1 cellular context compared by ENCODE assay signal in the genomic region with DNA sequence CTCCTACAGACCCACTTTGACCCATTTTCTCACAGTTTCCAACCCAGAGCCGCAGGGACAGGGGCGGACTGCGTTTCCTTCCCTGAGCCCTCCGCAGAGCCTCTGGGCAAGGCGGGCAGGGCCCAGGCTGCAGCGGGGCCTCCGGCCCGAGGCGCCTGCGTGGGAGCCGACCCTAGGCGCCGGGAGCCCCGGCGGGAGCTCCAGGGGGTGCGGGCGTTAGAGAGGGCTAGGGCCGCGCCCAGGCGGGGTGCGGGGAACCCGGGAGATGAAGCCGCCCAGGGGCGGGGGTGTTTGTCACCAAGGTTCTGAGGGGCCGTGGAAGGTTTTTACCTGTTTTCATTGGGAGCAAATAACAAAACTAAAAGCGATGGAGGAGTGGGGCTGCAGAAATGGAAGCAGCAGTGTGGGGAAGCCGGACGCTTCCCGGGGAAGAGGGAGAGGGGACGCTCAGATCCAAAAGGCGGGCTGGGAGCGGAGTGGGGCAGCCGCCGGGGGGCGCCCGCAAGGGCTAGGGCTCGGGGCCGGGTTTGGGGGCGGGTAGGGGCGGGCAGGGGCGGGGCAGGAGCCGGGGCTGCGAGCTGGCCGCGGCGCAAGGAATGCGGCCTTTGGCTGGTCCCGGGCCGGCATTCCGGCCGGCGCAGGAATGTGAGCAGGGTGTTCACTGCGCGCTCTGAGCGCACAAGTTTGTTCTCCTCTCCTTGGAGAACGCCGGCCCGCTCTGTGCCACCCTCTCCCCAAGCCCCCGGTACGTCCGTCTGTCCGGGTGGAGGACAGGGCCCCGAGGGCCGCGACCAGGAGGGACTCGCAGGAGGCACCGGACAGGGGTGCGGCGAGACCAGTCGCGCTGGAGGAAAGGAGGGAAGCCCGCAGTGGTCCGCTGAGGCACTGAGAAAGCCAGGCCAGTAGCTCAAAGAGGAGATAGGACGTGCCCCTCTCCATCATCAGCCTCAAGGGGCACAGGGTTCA.
TF ChIP-seq lines count a peak whose summit lies in the region.

No MANE protein-coding gene starts in this region.

TF ChIP-seq in HepG2, 621 proteins besides CTCF, POLR2A, EP300 and RAD21 (continued from another document and continues in another):
- TF ChIP-seq SNAPC4 (CRISPR knock-in tag; IDR thresholded peaks at IDR 0.05) (no peak), HDAC2 (CRISPR knock-in tag; IDR thresholded peaks at IDR 0.05) (peak; percentile 14; the same call in 1 of the 2 replicates), RORA (CRISPR knock-in tag; IDR thresholded peaks at IDR 0.05) (no peak), ZMYM3 (CRISPR knock-in tag; IDR thresholded peaks at IDR 0.05) (no peak), GATA4 (IDR thresholded peaks at IDR 0.05; ENCODE audit: borderline replicate concordance, low read depth) (no peak), ETS1 (CRISPR knock-in tag; IDR thresholded peaks at IDR 0.05) (no peak), ZNF768 (CRISPR knock-in tag; IDR thresholded peaks at IDR 0.05) (peak; percentile 28; the same call in 1 of the 2 replicates), BRD4 (CRISPR knock-in tag; IDR thresholded peaks at IDR 0.05) (no peak), ZNF660 (CRISPR knock-in tag; IDR thresholded peaks at IDR 0.05; ENCODE audit: borderline replicate concordance, low read depth) (no peak), MZF1 (CRISPR knock-in tag; IDR thresholded peaks at IDR 0.05; ENCODE audit: borderline replicate concordance) (no peak), NR2F2 (IDR thresholded peaks at IDR 0.05; ENCODE audit: borderline replicate concordance, low read depth) (0 out of 2 replicates have a peak, but pooled peaks have one; percentile 12), CREB3 (CRISPR knock-in tag; IDR thresholded peaks at IDR 0.05) (no peak), FOXA1 (IDR thresholded peaks at IDR 0.05) (no peak), FOXA1 (CRISPR knock-in tag; IDR thresholded peaks at IDR 0.05) (no peak), XBP1 (CRISPR knock-in tag; IDR thresholded peaks at IDR 0.05) (no peak), ZNF329 (CRISPR knock-in tag; IDR thresholded peaks at IDR 0.05; ENCODE audit: low read depth) (no peak), ZNF143 (CRISPR knock-in tag; IDR thresholded peaks at IDR 0.05) (no peak), GATAD1 (CRISPR knock-in tag; IDR thresholded peaks at IDR 0.05) (no peak), HDAC1 (CRISPR knock-in tag; IDR thresholded peaks at IDR 0.05) (0 out of 2 replicates have a peak, but pooled peaks have one; percentile 23), ZNF232 (CRISPR knock-in tag; IDR thresholded peaks at IDR 0.05; ENCODE audit: borderline replicate concordance) (no peak), ZNF552 (CRISPR knock-in tag; IDR thresholded peaks at IDR 0.05; ENCODE audit: borderline replicate concordance) (no peak), MIER3 (CRISPR knock-in tag; IDR thresholded peaks at IDR 0.05; ENCODE audit: borderline replicate concordance) (no peak), ADNP (CRISPR knock-in tag; IDR thresholded peaks at IDR 0.05) (no peak), ZNF234 (CRISPR knock-in tag; conservative IDR thresholded peaks at IDR 0.05) (no peak), ZGPAT (CRISPR knock-in tag; IDR thresholded peaks at IDR 0.05) (no peak), ZNF616 (CRISPR knock-in tag; IDR thresholded peaks at IDR 0.05; ENCODE audit: low read depth) (no peak), ZNF101 (CRISPR knock-in tag; IDR thresholded peaks at IDR 0.05; ENCODE audit: borderline replicate concordance, low read depth) (no peak), ZNF263 (CRISPR knock-in tag; IDR thresholded peaks at IDR 0.05) (no peak), ZBTB42 (CRISPR knock-in tag; IDR thresholded peaks at IDR 0.05) (no peak), SRF (IDR thresholded peaks at IDR 0.05; ENCODE audit: low read depth, low read length) (no peak), EHMT2 (IDR thresholded peaks at IDR 0.05; ENCODE audit: borderline replicate concordance, low read depth, low read length) (no peak)
- TF ChIP-seq, protein P1, sequence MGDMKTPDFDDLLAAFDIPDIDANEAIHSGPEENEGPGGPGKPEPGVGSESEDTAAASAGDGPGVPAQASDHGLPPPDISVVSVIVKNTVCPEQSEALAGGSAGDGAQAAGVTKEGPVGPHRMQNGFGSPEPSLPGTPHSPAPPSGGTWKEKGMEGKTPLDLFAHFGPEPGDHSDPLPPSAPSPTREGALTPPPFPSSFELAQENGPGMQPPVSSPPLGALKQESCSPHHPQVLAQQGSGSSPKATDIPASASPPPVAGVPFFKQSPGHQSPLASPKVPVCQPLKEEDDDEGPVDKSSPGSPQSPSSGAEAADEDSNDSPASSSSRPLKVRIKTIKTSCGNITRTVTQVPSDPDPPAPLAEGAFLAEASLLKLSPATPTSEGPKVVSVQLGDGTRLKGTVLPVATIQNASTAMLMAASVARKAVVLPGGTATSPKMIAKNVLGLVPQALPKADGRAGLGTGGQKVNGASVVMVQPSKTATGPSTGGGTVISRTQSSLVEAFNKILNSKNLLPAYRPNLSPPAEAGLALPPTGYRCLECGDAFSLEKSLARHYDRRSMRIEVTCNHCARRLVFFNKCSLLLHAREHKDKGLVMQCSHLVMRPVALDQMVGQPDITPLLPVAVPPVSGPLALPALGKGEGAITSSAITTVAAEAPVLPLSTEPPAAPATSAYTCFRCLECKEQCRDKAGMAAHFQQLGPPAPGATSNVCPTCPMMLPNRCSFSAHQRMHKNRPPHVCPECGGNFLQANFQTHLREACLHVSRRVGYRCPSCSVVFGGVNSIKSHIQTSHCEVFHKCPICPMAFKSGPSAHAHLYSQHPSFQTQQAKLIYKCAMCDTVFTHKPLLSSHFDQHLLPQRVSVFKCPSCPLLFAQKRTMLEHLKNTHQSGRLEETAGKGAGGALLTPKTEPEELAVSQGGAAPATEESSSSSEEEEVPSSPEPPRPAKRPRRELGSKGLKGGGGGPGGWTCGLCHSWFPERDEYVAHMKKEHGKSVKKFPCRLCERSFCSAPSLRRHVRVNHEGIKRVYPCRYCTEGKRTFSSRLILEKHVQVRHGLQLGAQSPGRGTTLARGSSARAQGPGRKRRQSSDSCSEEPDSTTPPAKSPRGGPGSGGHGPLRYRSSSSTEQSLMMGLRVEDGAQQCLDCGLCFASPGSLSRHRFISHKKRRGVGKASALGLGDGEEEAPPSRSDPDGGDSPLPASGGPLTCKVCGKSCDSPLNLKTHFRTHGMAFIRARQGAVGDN (CRISPR knock-in tag; IDR thresholded peaks at IDR 0.05) = peak; percentile 59
- TF ChIP-seq, protein P2, sequence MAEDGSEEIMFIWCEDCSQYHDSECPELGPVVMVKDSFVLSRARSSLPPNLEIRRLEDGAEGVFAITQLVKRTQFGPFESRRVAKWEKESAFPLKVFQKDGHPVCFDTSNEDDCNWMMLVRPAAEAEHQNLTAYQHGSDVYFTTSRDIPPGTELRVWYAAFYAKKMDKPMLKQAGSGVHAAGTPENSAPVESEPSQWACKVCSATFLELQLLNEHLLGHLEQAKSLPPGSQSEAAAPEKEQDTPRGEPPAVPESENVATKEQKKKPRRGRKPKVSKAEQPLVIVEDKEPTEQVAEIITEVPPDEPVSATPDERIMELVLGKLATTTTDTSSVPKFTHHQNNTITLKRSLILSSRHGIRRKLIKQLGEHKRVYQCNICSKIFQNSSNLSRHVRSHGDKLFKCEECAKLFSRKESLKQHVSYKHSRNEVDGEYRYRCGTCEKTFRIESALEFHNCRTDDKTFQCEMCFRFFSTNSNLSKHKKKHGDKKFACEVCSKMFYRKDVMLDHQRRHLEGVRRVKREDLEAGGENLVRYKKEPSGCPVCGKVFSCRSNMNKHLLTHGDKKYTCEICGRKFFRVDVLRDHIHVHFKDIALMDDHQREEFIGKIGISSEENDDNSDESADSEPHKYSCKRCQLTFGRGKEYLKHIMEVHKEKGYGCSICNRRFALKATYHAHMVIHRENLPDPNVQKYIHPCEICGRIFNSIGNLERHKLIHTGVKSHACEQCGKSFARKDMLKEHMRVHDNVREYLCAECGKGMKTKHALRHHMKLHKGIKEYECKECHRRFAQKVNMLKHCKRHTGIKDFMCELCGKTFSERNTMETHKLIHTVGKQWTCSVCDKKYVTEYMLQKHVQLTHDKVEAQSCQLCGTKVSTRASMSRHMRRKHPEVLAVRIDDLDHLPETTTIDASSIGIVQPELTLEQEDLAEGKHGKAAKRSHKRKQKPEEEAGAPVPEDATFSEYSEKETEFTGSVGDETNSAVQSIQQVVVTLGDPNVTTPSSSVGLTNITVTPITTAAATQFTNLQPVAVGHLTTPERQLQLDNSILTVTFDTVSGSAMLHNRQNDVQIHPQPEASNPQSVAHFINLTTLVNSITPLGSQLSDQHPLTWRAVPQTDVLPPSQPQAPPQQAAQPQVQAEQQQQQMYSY (CRISPR knock-in tag; IDR thresholded peaks at IDR 0.05) = no peak
- TF ChIP-seq, protein P3, sequence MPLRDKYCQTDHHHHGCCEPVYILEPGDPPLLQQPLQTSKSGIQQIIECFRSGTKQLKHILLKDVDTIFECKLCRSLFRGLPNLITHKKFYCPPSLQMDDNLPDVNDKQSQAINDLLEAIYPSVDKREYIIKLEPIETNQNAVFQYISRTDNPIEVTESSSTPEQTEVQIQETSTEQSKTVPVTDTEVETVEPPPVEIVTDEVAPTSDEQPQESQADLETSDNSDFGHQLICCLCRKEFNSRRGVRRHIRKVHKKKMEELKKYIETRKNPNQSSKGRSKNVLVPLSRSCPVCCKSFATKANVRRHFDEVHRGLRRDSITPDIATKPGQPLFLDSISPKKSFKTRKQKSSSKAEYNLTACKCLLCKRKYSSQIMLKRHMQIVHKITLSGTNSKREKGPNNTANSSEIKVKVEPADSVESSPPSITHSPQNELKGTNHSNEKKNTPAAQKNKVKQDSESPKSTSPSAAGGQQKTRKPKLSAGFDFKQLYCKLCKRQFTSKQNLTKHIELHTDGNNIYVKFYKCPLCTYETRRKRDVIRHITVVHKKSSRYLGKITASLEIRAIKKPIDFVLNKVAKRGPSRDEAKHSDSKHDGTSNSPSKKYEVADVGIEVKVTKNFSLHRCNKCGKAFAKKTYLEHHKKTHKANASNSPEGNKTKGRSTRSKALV (CRISPR knock-in tag; IDR thresholded peaks at IDR 0.05) = peak; percentile 98
- TF ChIP-seq, protein P4, sequence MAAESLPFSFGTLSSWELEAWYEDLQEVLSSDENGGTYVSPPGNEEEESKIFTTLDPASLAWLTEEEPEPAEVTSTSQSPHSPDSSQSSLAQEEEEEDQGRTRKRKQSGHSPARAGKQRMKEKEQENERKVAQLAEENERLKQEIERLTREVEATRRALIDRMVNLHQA (CRISPR knock-in tag; IDR thresholded peaks at IDR 0.05) = no peak
- TF ChIP-seq, protein P5, sequence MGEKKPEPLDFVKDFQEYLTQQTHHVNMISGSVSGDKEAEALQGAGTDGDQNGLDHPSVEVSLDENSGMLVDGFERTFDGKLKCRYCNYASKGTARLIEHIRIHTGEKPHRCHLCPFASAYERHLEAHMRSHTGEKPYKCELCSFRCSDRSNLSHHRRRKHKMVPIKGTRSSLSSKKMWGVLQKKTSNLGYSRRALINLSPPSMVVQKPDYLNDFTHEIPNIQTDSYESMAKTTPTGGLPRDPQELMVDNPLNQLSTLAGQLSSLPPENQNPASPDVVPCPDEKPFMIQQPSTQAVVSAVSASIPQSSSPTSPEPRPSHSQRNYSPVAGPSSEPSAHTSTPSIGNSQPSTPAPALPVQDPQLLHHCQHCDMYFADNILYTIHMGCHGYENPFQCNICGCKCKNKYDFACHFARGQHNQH (CRISPR knock-in tag; IDR thresholded peaks at IDR 0.05) = no peak
